Comparison of ENCODE assay signal across 16 cellular contexts in the genomic region with DNA sequence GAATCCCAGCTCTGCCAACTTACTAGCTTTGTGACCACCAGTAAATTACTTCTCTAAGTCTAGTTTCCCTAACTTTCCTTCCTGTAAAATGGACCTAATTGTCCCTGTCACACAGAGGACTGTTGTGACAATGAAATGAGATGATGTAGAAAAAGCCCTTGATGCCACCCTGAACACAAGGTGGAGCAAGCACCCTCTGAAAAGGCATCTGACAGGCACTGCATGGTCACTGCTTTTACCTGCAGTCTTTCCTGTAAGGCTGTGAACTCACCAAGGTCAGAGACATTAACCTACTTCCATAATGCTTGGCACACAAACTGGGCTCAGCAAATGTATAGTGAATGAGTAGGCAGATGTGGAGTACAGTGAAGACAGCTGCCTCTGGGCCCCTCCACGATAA. TPM values are rescaled to one million over a fixed set of nuclear protein-coding genes. Genes with fewer than 3 reads are reported as not detected.
DNase-seq lines count a peak whose midpoint lies in the region; ATAC-seq and TF ChIP-seq lines count a peak whose summit lies in the region.
"Had no signal": no experiment of that assay in that cellular context is flagged by ENCODE, and none has a peak within 500 bp of the region (broad histone marks: within the 10 kb centered on the region; RNA-seq: fewer than 3 reads in every experiment).

No MANE protein-coding gene starts in this region.

- H3K36me3 Mint-ChIP-seq in activated CD8-positive, alpha-beta T cell treated with anti-CD3 and anti-CD28 coated beads for 36 hours (ENCODE audit: low read depth): peaks cover 11% of the 10 kb centered on the region
- peaks cover 10% of the 10 kb centered on the region for H3K36me3 Mint-ChIP-seq in memory B cell

- H3K36me3 ChIP-seq in mucosa of descending colon (ENCODE audit: low read depth): peaks cover 2% of the 10 kb centered on the region

- H3K27ac ChIP-seq in HL-60 (replicated peaks): peak overlapping the region; percentile 81
- H3K27ac ChIP-seq: 22Rv1, transverse colon had no signal

- H3K4me3 ChIP-seq in HL-60 (replicated peaks; ENCODE audit: insufficient read depth, low read length) (no peak overlapping the region), mucosa of descending colon (no peak overlapping the region)
- H3K4me3 ChIP-seq: left lung, transverse colon had no signal

- H3K9me3 ChIP-seq in mucosa of descending colon: no peaks in the 10 kb centered on the region
- H3K9me3 ChIP-seq: left lung, transverse colon had no signal

- TF ChIP-seq CTCF in HL-60 (IDR thresholded peaks at IDR 0.05; ENCODE audit: insufficient read depth, low read length): no peak
- TF ChIP-seq CTCF in activated CD8-positive, alpha-beta T cell treated with anti-CD3 and anti-CD28 coated beads for 36 hours (IDR thresholded peaks at IDR 0.05): no peak
- TF ChIP-seq CTCF in mucosa of descending colon (IDR thresholded peaks at IDR 0.05): no peak

- peaks cover 8% of the 10 kb centered on the region for H3K4me1 ChIP-seq in mucosa of descending colon (ENCODE audit: low read depth)

- POLR2A ChIA-PET in activated CD8-positive, alpha-beta T cell treated with anti-CD3 and anti-CD28 coated beads for 36 hours (lab: Charles Lee): interaction anchor here (2.5 kb wide), 1 partner anchor 64 kb away, joined by 10 read pairs; a partner anchor contains a TSS

- peaks cover 33% of the 10 kb centered on the region for H3K4me1 Mint-ChIP-seq in activated CD8-positive, alpha-beta T cell treated with anti-CD3 and anti-CD28 coated beads for 36 hours (ENCODE audit: low read depth)
- H3K4me1 Mint-ChIP-seq in memory B cell: peaks cover 10% of the 10 kb centered on the region

- no peak for ATAC-seq in activated CD8-positive, alpha-beta T cell treated with anti-CD3 and anti-CD28 coated beads for 36 hours
- ATAC-seq in memory B cell (ENCODE audit: low read depth): no peak
- no peak for ATAC-seq in mucosa of descending colon
- ATAC-seq: left lung had no signal

- H3K4me3 Mint-ChIP-seq in activated CD8-positive, alpha-beta T cell treated with anti-CD3 and anti-CD28 coated beads for 36 hours: no peak overlapping the region
- no peak overlapping the region for H3K4me3 Mint-ChIP-seq in memory B cell

- CTCF ChIA-PET in activated CD8-positive, alpha-beta T cell treated with anti-CD3 and anti-CD28 coated beads for 36 hours (lab: Charles Lee): interaction anchor here (0.9 to 2.4 kb wide), 3 partner anchors 9 to 499 kb away, joined by 3 to 18 read pairs (median 4); no protein-coding TSS in a partner anchor

- no peaks in the 10 kb centered on the region for H3K27me3 ChIP-seq in HL-60 (ENCODE audit: insufficient read depth, poor library complexity, severe bottlenecking)
- H3K27me3 ChIP-seq: left lung, transverse colon had no signal

- DNase-seq in DMS53 (lab: John Stamatoyannopoulos, UW) (peak; percentile 11), DMS53 treated with DMSO at 0.1 percent for 48 hours (lab: John Stamatoyannopoulos, UW; ENCODE audit: unreplicated experiment) (no peak), HL-60 (ENCODE audit: low read depth in 1 of 2, low spot score in 1 of 2) (peak in 1 of 2 experiments; percentile 30), memory B cell (ENCODE audit: low spot score in 2 of 2) (no peak), mucosa of descending colon (no peak), NCI-H446 (lab: John Stamatoyannopoulos, UW) (no peak), iPS-NIHi7 (ENCODE audit: extremely low spot score) (no peak)
- DNase-seq in activated CD8-positive, alpha-beta T cell treated with anti-CD3 and anti-CD28 coated beads for 36 hours: no peak
- DNase-seq: activated effector memory CD4-positive, alpha-beta T cell treated with Interleukin-2 at 50 U/mL for 16 hours; GDM1; hypothalamus; left lung; NCI-H1092 treated with DMSO at 0.1 percent for 48 hours; NCI-H2227 treated with DMSO at 0.1 percent for 48 hours; transverse colon had no signal

- H3K27ac Mint-ChIP-seq in activated CD8-positive, alpha-beta T cell treated with anti-CD3 and anti-CD28 coated beads for 36 hours: peak overlapping the region; percentile 88
- H3K27ac Mint-ChIP-seq in memory B cell: peak overlapping the region; percentile 58

- no peaks in the 10 kb centered on the region for H3K9me3 Mint-ChIP-seq in activated CD8-positive, alpha-beta T cell treated with anti-CD3 and anti-CD28 coated beads for 36 hours
- H3K9me3 Mint-ChIP-seq in memory B cell: no peaks in the 10 kb centered on the region

- H3K27me3 Mint-ChIP-seq in activated CD8-positive, alpha-beta T cell treated with anti-CD3 and anti-CD28 coated beads for 36 hours: no peaks in the 10 kb centered on the region
- no peaks in the 10 kb centered on the region for H3K27me3 Mint-ChIP-seq in memory B cell

- intact Hi-C loops in activated CD8-positive, alpha-beta T cell treated with anti-CD3 and anti-CD28 coated beads for 36 hours (cut with micrococcal nuclease): no loop called here
- intact Hi-C loops in mucosa of descending colon (cut with DNase I, micrococcal nuclease): no loop called here

RNA-seq across cellular contexts. Expression of a gene that starts 6.1 kb away (rescaled TPM):
- total RNA-seq in activated CD8-positive, alpha-beta T cell treated with anti-CD3 and anti-CD28 coated beads for 36 hours: 1 to 10 TPM; 1.6 to 3.4 TPM
- 10 to 100 TPM; 17.1 to 23.7 (median 17.8) TPM for total RNA-seq in mucosa of descending colon

Comparison
In these comparisons a context has a peak if more than half of its experiments do, and no peak if none do; other contexts are left out.
1. RNA of a gene that starts 6.1 kb away (total RNA-seq): 17.1 to 23.7 TPM in mucosa of descending colon; 1.6 to 3.4 TPM in activated CD8-positive, alpha-beta T cell treated with anti-CD3 and anti-CD28 coated beads for 36 hours; every median in the first group is over 4 times any median in the second.